In the genomic region with DNA sequence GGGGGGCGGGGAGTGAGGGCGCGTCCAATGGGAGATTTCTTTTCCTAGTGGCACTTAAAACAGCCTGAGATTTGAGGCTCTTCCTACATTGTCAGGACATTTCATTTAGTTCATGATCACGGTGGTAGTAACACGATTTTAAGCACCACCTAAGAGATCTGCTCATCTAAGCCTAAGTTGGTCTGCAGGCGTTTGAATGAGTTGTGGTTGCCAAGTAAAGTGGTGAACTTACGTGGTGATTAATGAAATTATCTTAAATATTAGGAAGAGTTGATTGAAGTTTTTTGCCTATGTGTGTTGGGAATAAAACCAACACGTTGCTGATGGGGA, we compare ENCODE assay signal across 10 cellular contexts. TPM values are rescaled to one million over a fixed set of nuclear protein-coding genes. Genes with fewer than 3 reads are reported as not detected.
DNase-seq lines count a peak whose midpoint lies in the region; ATAC-seq, FAIRE-seq and TF ChIP-seq lines count a peak whose summit lies in the region.
"Had no signal": no experiment of that assay in that cellular context is flagged by ENCODE, and none has a peak within 500 bp of the region (broad histone marks: within the 10 kb centered on the region; RNA-seq: fewer than 3 reads in every experiment).

No MANE protein-coding gene starts in this region.

- CTCF ChIA-PET in activated naive CD4-positive, alpha-beta T cell treated with anti-CD3 and anti-CD28 coated beads, Interleukin-2, amount 10 ng/mL, durations not matched to agents 7 days and 5 days (lab: Charles Lee) = no interaction called here

- WGBS in lung, 2 donors = 1% methylated on average over 8 of the region's 8 CpGs

- H3K36me3 ChIP-seq in astrocyte (ENCODE audit: insufficient read depth, low read length) = no peaks in the 10 kb centered on the region
- peaks cover 0 to 1% of the 10 kb centered on the region in 2 donors for H3K36me3 ChIP-seq in lung (ENCODE audit: control insufficient read depth in 2 of 2, insufficient read depth in 2 of 2, low read length in 2 of 2)
- H3K36me3 ChIP-seq in upper lobe of right lung = no peaks in the 10 kb centered on the region

- peak overlapping the region; percentile 84 for H3K4me3 Mint-ChIP-seq in activated naive CD4-positive, alpha-beta T cell treated with anti-CD3 and anti-CD28 coated beads, Interleukin-2, amount 10 ng/mL, durations not matched to agents 7 days and 5 days
- H3K4me3 Mint-ChIP-seq in astrocyte (ENCODE audit: unreplicated experiment) = peak overlapping the region; percentile 92

- H3K9me3 ChIP-seq in astrocyte (ENCODE audit: insufficient read depth, low read depth, low read length) (no peaks in the 10 kb centered on the region), lung (ENCODE audit: control insufficient read depth in 2 of 2, insufficient read depth in 1 of 2, low read length in 1 of 2) (no peaks in the 10 kb centered on the region), upper lobe of right lung (no peaks in the 10 kb centered on the region)

- no peak for TF ChIP-seq CTCF in astrocyte (IDR thresholded peaks at IDR 0.05; ENCODE audit: insufficient read depth, low read depth, low read length)
- no peak for TF ChIP-seq CTCF in lung (IDR thresholded peaks at IDR 0.05; ENCODE audit: control extremely low read depth, extremely low read depth)
- TF ChIP-seq CTCF in upper lobe of right lung (IDR thresholded peaks at IDR 0.05) = no peak

- H3K4me1 ChIP-seq in astrocyte (ENCODE audit: insufficient read depth, low read length) (peaks cover 25% of the 10 kb centered on the region), lung (ENCODE audit: control insufficient read depth in 2 of 2, insufficient read depth in 2 of 2, low read length in 2 of 2) (peaks cover 1 to 7% of the 10 kb centered on the region in 2 donors), upper lobe of right lung (peaks cover 27% of the 10 kb centered on the region)

- H3K27me3 ChIP-seq in astrocyte (ENCODE audit: insufficient read depth, low read length) (no peaks in the 10 kb centered on the region), lung (ENCODE audit: control insufficient read depth, insufficient read depth) (no peaks in the 10 kb centered on the region), upper lobe of right lung (no peaks in the 10 kb centered on the region)

- peak overlapping the region; percentile 94 for H3K27ac Mint-ChIP-seq in activated naive CD4-positive, alpha-beta T cell treated with anti-CD3 and anti-CD28 coated beads, Interleukin-2, amount 10 ng/mL, durations not matched to agents 7 days and 5 days
- peak overlapping the region; percentile 84 for H3K27ac Mint-ChIP-seq in astrocyte (ENCODE audit: unreplicated experiment)

- DNase-seq in activated naive CD4-positive, alpha-beta T cell treated with anti-CD3 and anti-CD28 coated beads, Interleukin-2, amount 10 ng/mL, durations not matched to agents 7 days and 5 days = no peak
- no peak for DNase-seq in activated naive CD4-positive, alpha-beta T cell treated with Interleukin-2 at 50 U/mL for 16 hours
- DNase-seq in astrocyte (ENCODE audit: low read depth) = peak; percentile 57
- DNase-seq in lung (ENCODE audit: low spot score) = no peak
- DNase-seq in upper lobe of right lung = no peak
- DNase-seq in epidermal melanocyte (ENCODE audit: insufficient read length, low spot score) = no peak
- DNase-seq: NCI-H1417 treated with DMSO at 0.1 percent for 48 hours had no signal

- H3K4me2 ChIP-seq in astrocyte (ENCODE audit: low read length) = peak overlapping the region; percentile 98

- ATAC-seq in lung (ENCODE audit: insufficient read depth, low FRiP score) (no peak), upper lobe of right lung (no peak), HG02885 (IDR thresholded peaks at IDR 0.05; ENCODE audit: poor library complexity, unreplicated experiment) (no peak), HG02610 (IDR thresholded peaks at IDR 0.05; ENCODE audit: unreplicated experiment) (no peak)

- no peak for FAIRE-seq in astrocyte (lab: Jason Lieb, UNC)
- FAIRE-seq: endometrium had no signal

- H2AFZ ChIP-seq in astrocyte (ENCODE audit: low read depth, low read length) = no peak overlapping the region

- H3K27ac ChIP-seq in astrocyte (ENCODE audit: low read depth, low read length) = peak overlapping the region; percentile 95
- H3K27ac ChIP-seq in lung (ENCODE audit: low read depth in 1 of 2, low read length in 1 of 2) = peak overlapping the region in 1 of 2 donors; percentile 28
- peak overlapping the region; percentile 3 for H3K27ac ChIP-seq in upper lobe of right lung

- intact Hi-C loops in upper lobe of right lung (cut with DNase I) = loop anchor here (10.0 kb wide), 1 partner anchor 209 kb away; no protein-coding TSS in a partner anchor

- H3K79me2 ChIP-seq in astrocyte (ENCODE audit: insufficient read depth, low read length) = peaks cover 55% of the 10 kb centered on the region

- H3K4me3 ChIP-seq in astrocyte (ENCODE audit: insufficient read depth, low read depth, low read length) (peak overlapping the region; percentile 96), lung (peak overlapping the region; percentile 20), upper lobe of right lung (peak overlapping the region; percentile 81)

- no peaks in the 10 kb centered on the region for H3K9me3 Mint-ChIP-seq in activated naive CD4-positive, alpha-beta T cell treated with anti-CD3 and anti-CD28 coated beads, Interleukin-2, amount 10 ng/mL, durations not matched to agents 7 days and 5 days
- no peaks in the 10 kb centered on the region for H3K9me3 Mint-ChIP-seq in astrocyte (ENCODE audit: unreplicated experiment)

- H3K4me1 Mint-ChIP-seq in activated naive CD4-positive, alpha-beta T cell treated with anti-CD3 and anti-CD28 coated beads, Interleukin-2, amount 10 ng/mL, durations not matched to agents 7 days and 5 days = peaks cover 35% of the 10 kb centered on the region
- peaks cover 14% of the 10 kb centered on the region for H3K4me1 Mint-ChIP-seq in astrocyte (ENCODE audit: low read depth, unreplicated experiment)

- H4K20me1 ChIP-seq in astrocyte (ENCODE audit: insufficient read depth, low read length) = peaks cover 49% of the 10 kb centered on the region

- peaks cover 4% of the 10 kb centered on the region for H3K36me3 Mint-ChIP-seq in activated naive CD4-positive, alpha-beta T cell treated with anti-CD3 and anti-CD28 coated beads, Interleukin-2, amount 10 ng/mL, durations not matched to agents 7 days and 5 days
- H3K36me3 Mint-ChIP-seq in astrocyte (ENCODE audit: low read depth, unreplicated experiment) = no peaks in the 10 kb centered on the region

- peaks cover 3% of the 10 kb centered on the region for H3K27me3 Mint-ChIP-seq in activated naive CD4-positive, alpha-beta T cell treated with anti-CD3 and anti-CD28 coated beads, Interleukin-2, amount 10 ng/mL, durations not matched to agents 7 days and 5 days
- H3K27me3 Mint-ChIP-seq in astrocyte (ENCODE audit: low read depth, unreplicated experiment) = no peaks in the 10 kb centered on the region

- peak overlapping the region; percentile 100 for H3K9ac ChIP-seq in astrocyte (ENCODE audit: low read length)

RNA-seq across cellular contexts. Expression of a gene that starts 1.1 kb away (rescaled TPM):
- total RNA-seq in astrocyte (62.8 and 65.2 TPM in 2 replicates), lung (100 to 1,000 TPM in 1 of 2 donors, 10 to 100 TPM in 1; 70.6 to 109 TPM), upper lobe of right lung (73.6 TPM)
- 10 to 100 TPM; 17.0 to 26.3 TPM for polyA plus RNA-seq in lung

RNA-seq across cellular contexts. Expression of a gene that starts 1.3 kb away (rescaled TPM):
- total RNA-seq in astrocyte = not detected in 2 replicates
- not detected for total RNA-seq in lung
- not detected for polyA plus RNA-seq in lung
- not detected for total RNA-seq in upper lobe of right lung

Comparison
In these comparisons a context has a peak if more than half of its experiments do, and no peak if none do; other contexts are left out.
1. H3K4me3 ChIP-seq: peak in every context shown above with its lines; median percentile 96 in astrocyte; 81 in upper lobe of right lung; 20 in lung.